In the genomic region with DNA sequence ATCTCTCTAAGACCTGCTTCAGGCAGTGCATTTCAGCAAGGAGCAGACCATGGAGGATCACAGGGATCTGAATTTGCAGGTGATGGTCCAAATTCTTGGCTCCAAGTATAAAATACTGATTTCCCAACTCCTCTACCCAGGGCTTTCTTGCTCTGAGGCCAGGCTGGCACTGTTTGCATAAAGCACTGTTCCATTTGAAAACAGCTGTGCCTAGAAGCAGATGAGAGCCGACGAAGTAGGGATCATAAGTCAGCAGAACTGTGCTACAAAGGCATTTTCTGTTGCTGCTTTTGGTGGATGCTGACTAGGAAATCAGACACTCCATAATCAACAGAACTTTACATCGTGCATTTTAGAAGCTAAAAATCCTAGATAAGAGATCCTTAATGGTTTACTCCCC, we compare ENCODE assay signal across 24 cellular contexts.
"Had no signal": no experiment of that assay in that cellular context is flagged by ENCODE, and none has a peak within 500 bp of the region (broad histone marks: within the 10 kb centered on the region; RNA-seq: fewer than 3 reads in every experiment).

No MANE protein-coding gene starts in this region.

- H3K36me3 ChIP-seq: cardiac muscle cell, MG63 had no signal

- H3K27ac Mint-ChIP-seq: activated B cell treated with CpG ODN at 0.5 μM for 24 hours; activated CD4-positive, alpha-beta memory T cell treated with anti-CD3 and anti-CD28 coated beads for 36 hours; activated CD4-positive, alpha-beta T cell treated with anti-CD3 and anti-CD28 coated beads, Interleukin-2, amount 10 ng/mL, durations not matched to agents 7 days and 5 days; activated naive CD4-positive, alpha-beta T cell treated with anti-CD3 and anti-CD28 coated beads, Interleukin-2, amount 50 U/mL, for 72 hours; activated naive CD8-positive, alpha-beta T cell treated with anti-CD3 and anti-CD28 coated beads, Interleukin-2, amount 50 U/mL, for 24 hours; brain; T-helper 17 cell had no signal

- H3K4me3 Mint-ChIP-seq: activated B cell treated with CpG ODN at 0.5 μM for 24 hours; activated CD4-positive, alpha-beta memory T cell treated with anti-CD3 and anti-CD28 coated beads for 36 hours; activated CD4-positive, alpha-beta T cell treated with anti-CD3 and anti-CD28 coated beads, Interleukin-2, amount 10 ng/mL, durations not matched to agents 7 days and 5 days; activated naive CD8-positive, alpha-beta T cell treated with anti-CD3 and anti-CD28 coated beads, Interleukin-2, amount 50 U/mL, for 24 hours; activated T-cell treated with anti-CD3 and anti-CD28 coated beads, Interleukin-2, amount 50 U/mL, for 4 hours; brain; T-helper 17 cell had no signal

- H3K9me3 Mint-ChIP-seq: activated B cell treated with CpG ODN at 0.5 μM for 24 hours; activated CD4-positive, alpha-beta memory T cell treated with anti-CD3 and anti-CD28 coated beads for 36 hours; activated CD4-positive, alpha-beta T cell treated with anti-CD3 and anti-CD28 coated beads, Interleukin-2, amount 10 ng/mL, durations not matched to agents 7 days and 5 days; activated naive CD4-positive, alpha-beta T cell treated with anti-CD3 and anti-CD28 coated beads, Interleukin-2, amount 50 U/mL, for 72 hours; activated naive CD8-positive, alpha-beta T cell treated with anti-CD3 and anti-CD28 coated beads, Interleukin-2, amount 50 U/mL, for 24 hours; activated T-cell treated with anti-CD3 and anti-CD28 coated beads, Interleukin-2, amount 50 U/mL, for 4 hours had no signal

- H3K27me3 ChIP-seq: cardiac muscle cell, MG63 had no signal

- H3K9me3 ChIP-seq: MG63 had no signal

- H3K27ac ChIP-seq: cardiac muscle cell had no signal

- ATAC-seq: activated naive CD4-positive, alpha-beta T cell treated with anti-CD3 and anti-CD28 coated beads, Interleukin-2, amount 50 U/mL, for 72 hours; activated naive CD8-positive, alpha-beta T cell treated with anti-CD3 and anti-CD28 coated beads, Interleukin-2, amount 50 U/mL, for 24 hours; activated T-cell treated with anti-CD3 and anti-CD28 coated beads, Interleukin-2, amount 50 U/mL, for 4 hours; T-helper 17 cell had no signal

- H3K36me3 Mint-ChIP-seq: activated CD4-positive, alpha-beta memory T cell treated with anti-CD3 and anti-CD28 coated beads for 36 hours; activated naive CD4-positive, alpha-beta T cell treated with anti-CD3 and anti-CD28 coated beads, Interleukin-2, amount 50 U/mL, for 72 hours; brain had no signal

- H3K4me3 ChIP-seq: cardiac muscle cell, MG63 had no signal

- FAIRE-seq: astrocyte had no signal

- H3K4me1 Mint-ChIP-seq: activated B cell treated with CpG ODN at 0.5 μM for 24 hours; activated CD4-positive, alpha-beta T cell treated with anti-CD3 and anti-CD28 coated beads, Interleukin-2, amount 10 ng/mL, durations not matched to agents 7 days and 5 days; activated naive CD8-positive, alpha-beta T cell treated with anti-CD3 and anti-CD28 coated beads, Interleukin-2, amount 50 U/mL, for 24 hours; brain; T-helper 17 cell had no signal

- DNase-seq: activated B cell treated with CpG ODN at 0.5 μM for 24 hours; activated CD4-positive, alpha-beta memory T cell treated with anti-CD3 and anti-CD28 coated beads for 36 hours; activated CD4-positive, alpha-beta T cell treated with anti-CD3 and anti-CD28 coated beads, Interleukin-2, amount 10 ng/mL, durations not matched to agents 7 days and 5 days; activated CD8-positive, alpha-beta memory T cell treated with anti-CD3 and anti-CD28 coated beads for 24 hours; activated effector memory CD4-positive, alpha-beta T cell treated with anti-CD3 and anti-CD28 coated beads, Interleukin-2, amount 50 U/mL, for 16 hours; activated naive CD4-positive, alpha-beta T cell treated with Interleukin-2 at 50 U/mL for 16 hours; activated naive CD8-positive, alpha-beta T cell treated with anti-CD3 and anti-CD28 coated beads, Interleukin-2, amount 50 U/mL, for 24 hours; activated T-cell treated with anti-CD3 and anti-CD28 coated beads, Interleukin-2, amount 50 U/mL, for 4 hours; amygdala; MG63; MV-4-11; NCI-H1092 treated with DMSO at 0.1 percent for 48 hours; NCI-H1417 treated with DMSO at 0.1 percent for 48 hours; NCI-H187; NCI-H2081; NCI-H226; NCI-H510A; SIG-M5; T-helper 17 cell; T-helper 9 cell had no signal

- H3K27me3 Mint-ChIP-seq: activated B cell treated with CpG ODN at 0.5 μM for 24 hours; activated CD4-positive, alpha-beta T cell treated with anti-CD3 and anti-CD28 coated beads, Interleukin-2, amount 10 ng/mL, durations not matched to agents 7 days and 5 days; brain had no signal
